ENCODE assay signal across 14 cellular contexts in the genomic region with DNA sequence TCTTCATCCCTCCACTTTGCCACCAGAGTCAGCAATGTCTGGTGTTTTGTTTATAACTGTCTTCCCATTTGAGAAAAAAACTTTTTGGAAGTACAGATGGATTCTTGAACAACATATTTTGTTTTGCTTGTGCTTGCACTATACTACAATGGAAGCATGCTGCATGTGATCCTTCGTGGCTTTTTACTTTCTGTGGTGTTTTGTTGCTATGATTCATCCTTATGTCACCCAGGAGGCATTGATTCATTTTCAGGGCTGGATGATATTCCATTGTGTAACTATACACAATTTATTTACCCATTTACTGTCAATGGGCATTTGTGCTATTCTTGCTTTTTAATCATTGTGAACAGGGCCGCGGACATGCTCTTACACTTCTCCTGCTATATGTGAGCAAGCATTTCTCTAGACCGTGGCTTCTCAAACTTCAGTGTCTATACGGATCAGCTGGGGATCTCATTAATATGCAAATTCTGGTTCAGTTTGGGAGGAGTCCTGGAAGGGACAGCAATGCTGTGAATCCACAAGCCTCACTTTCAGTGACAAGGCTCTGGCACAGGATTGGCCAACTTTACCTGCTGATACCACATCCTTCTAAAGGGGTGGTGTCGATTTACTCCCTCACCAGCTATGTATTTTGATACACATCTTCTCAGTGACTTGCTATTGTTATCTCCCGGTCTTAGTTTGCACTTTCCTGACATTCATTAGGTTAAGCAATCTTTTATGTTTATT.
DNase-seq lines count a peak whose midpoint lies in the region; ATAC-seq, FAIRE-seq and TF ChIP-seq lines count a peak whose summit lies in the region.
"Had no signal": no experiment of that assay in that cellular context is flagged by ENCODE, and none has a peak within 500 bp of the region (broad histone marks: within the 10 kb centered on the region; RNA-seq: fewer than 3 reads in every experiment).

No MANE protein-coding gene starts in this region.

- H3K36me3 ChIP-seq in astrocyte (ENCODE audit: insufficient read depth, low read length): no peaks in the 10 kb centered on the region
- H3K36me3 ChIP-seq: right lobe of liver had no signal

- peaks cover 28% of the 10 kb centered on the region for H3K4me1 Mint-ChIP-seq in HFFc6 (ENCODE audit: low read depth)
- H3K4me1 Mint-ChIP-seq in astrocyte (ENCODE audit: low read depth, unreplicated experiment): no peaks in the 10 kb centered on the region

- DNase-seq in AG20443 (ENCODE audit: low spot score) (peak; percentile 39), HFFc6 (peak; percentile 41), astrocyte (ENCODE audit: low read depth) (peak; percentile 4), iPS DF 19.7 (ENCODE audit: low read depth, low spot score) (peak; percentile 54), KBM-7 (no peak)
- DNase-seq: activated CD4-positive, alpha-beta T cell treated with anti-CD3 and anti-CD28 coated beads, Interleukin-2, amount 50 U/mL, for 1 hour; NCI-H2171 treated with DMSO at 0.1 percent for 48 hours; nephron progenitor cell; right lobe of liver had no signal

- TF ChIP-seq CTCF in HFFc6 (IDR thresholded peaks at IDR 0.05): no peak
- TF ChIP-seq CTCF in astrocyte (IDR thresholded peaks at IDR 0.05; ENCODE audit: insufficient read depth, low read depth, low read length): no peak

- no peak overlapping the region for H3K9ac ChIP-seq in astrocyte (ENCODE audit: low read length)

- H3K9me3 Mint-ChIP-seq in HFFc6 (no peaks in the 10 kb centered on the region; the same call in 1 of the 2 replicates), astrocyte (ENCODE audit: unreplicated experiment) (peaks cover 4% of the 10 kb centered on the region)

- H4K20me1 ChIP-seq in astrocyte (ENCODE audit: insufficient read depth, low read length): no peaks in the 10 kb centered on the region

- no peaks in the 10 kb centered on the region for H3K9me3 ChIP-seq in astrocyte (ENCODE audit: insufficient read depth, low read depth, low read length)
- H3K9me3 ChIP-seq: right lobe of liver had no signal

- no peak for FAIRE-seq in astrocyte (lab: Jason Lieb, UNC)

- no peaks in the 10 kb centered on the region for H3K79me2 ChIP-seq in astrocyte (ENCODE audit: insufficient read depth, low read length)

- H3K27me3 Mint-ChIP-seq in HFFc6 (ENCODE audit: insufficient read depth) (no peaks in the 10 kb centered on the region; the same call in 1 of the 2 replicates), astrocyte (ENCODE audit: low read depth, unreplicated experiment) (peaks cover 13% of the 10 kb centered on the region)

- H2AFZ ChIP-seq in astrocyte (ENCODE audit: low read depth, low read length): no peak overlapping the region

- ATAC-seq in GM21390 (IDR thresholded peaks at IDR 0.05; ENCODE audit: unreplicated experiment) (no peak), HG02678 (IDR thresholded peaks at IDR 0.05; ENCODE audit: unreplicated experiment) (no peak), HG03457 (IDR thresholded peaks at IDR 0.05; ENCODE audit: unreplicated experiment) (no peak)
- ATAC-seq: left lobe of liver, right lobe of liver had no signal

- in situ Hi-C loops in KBM-7 (cut with MboI; ENCODE audit: low pct_unique_long_range_greater_than_20kb, low sequenced_read_pairs): no loop called here

- no peak overlapping the region for H3K27ac ChIP-seq in astrocyte (ENCODE audit: low read depth, low read length)
- H3K27ac ChIP-seq: C4-2B, right lobe of liver had no signal

- H3K4me3 Mint-ChIP-seq in HFFc6 (no peak overlapping the region), astrocyte (ENCODE audit: unreplicated experiment) (no peak overlapping the region)
- H3K4me3 Mint-ChIP-seq: nephron progenitor cell had no signal

- no peak overlapping the region for H3K4me3 ChIP-seq in astrocyte (ENCODE audit: insufficient read depth, low read depth, low read length)
- H3K4me3 ChIP-seq: right lobe of liver had no signal

- H3K36me3 Mint-ChIP-seq in HFFc6 (ENCODE audit: low read depth) (no peaks in the 10 kb centered on the region), astrocyte (ENCODE audit: low read depth, unreplicated experiment) (no peaks in the 10 kb centered on the region)

- H3K27ac Mint-ChIP-seq in HFFc6: no peak overlapping the region
- H3K27ac Mint-ChIP-seq in astrocyte (ENCODE audit: unreplicated experiment): no peak overlapping the region
- H3K27ac Mint-ChIP-seq: nephron progenitor cell had no signal

- no peaks in the 10 kb centered on the region for H3K27me3 ChIP-seq in astrocyte (ENCODE audit: insufficient read depth, low read length)
- H3K27me3 ChIP-seq: right lobe of liver had no signal

- no peaks in the 10 kb centered on the region for H3K4me1 ChIP-seq in astrocyte (ENCODE audit: insufficient read depth, low read length)
- H3K4me1 ChIP-seq: right lobe of liver had no signal

- no peak overlapping the region for H3K4me2 ChIP-seq in astrocyte (ENCODE audit: low read length)
